7 cellular contexts compared by ENCODE assay signal in the genomic region with DNA sequence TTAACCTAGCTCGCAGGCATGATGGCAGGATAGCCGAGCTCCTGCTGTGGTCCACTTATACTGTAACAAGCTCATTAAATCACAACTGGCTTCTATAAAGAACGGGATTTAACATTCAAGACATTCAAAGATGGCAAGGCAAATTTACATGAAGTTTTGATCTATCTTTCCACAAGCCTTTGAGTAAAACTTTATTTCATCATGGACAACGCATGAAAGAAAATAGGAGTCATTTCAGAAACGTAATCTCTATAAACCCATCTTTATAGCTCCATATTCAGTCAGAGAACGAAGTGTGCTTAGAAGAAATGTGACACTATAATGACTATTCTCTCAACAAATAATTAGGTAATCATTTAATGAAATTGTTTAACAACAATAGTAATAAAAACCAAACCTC. TPM values are rescaled to one million over a fixed set of nuclear protein-coding genes. Genes with fewer than 3 reads are reported as not detected.
DNase-seq lines count a peak whose midpoint lies in the region; ATAC-seq, FAIRE-seq and TF ChIP-seq lines count a peak whose summit lies in the region.

No MANE protein-coding gene starts in this region.

- ATAC-seq in HCT116 (no peak), T-helper 17 cell (no peak), foreskin keratinocyte (no peak), HG02884 (IDR thresholded peaks at IDR 0.05; ENCODE audit: unreplicated experiment) (no peak)

- no peaks in the 10 kb centered on the region for H3K27me3 Mint-ChIP-seq in T-helper 17 cell

- no peaks in the 10 kb centered on the region for H3K9me3 ChIP-seq in HCT116 (ENCODE audit: control insufficient read depth in 1 of 2, insufficient read depth in 1 of 2, low read depth in 1 of 2, low read length in 2 of 2)
- no peaks in the 10 kb centered on the region for H3K9me3 ChIP-seq in T-helper 17 cell (ENCODE audit: control insufficient read depth, low read length, poor library complexity, severe bottlenecking)
- H3K9me3 ChIP-seq in spleen = no peaks in the 10 kb centered on the region

- no peak for TF ChIP-seq RAD21 in HCT116 (IDR thresholded peaks at IDR 0.05; ENCODE audit: low read depth)

- RAD21 ChIA-PET in HCT116 (lab: Charles Lee; ENCODE audit: low non-redundant PET in 1 of 2, low total read pairs in 2 of 2, uncharacterized antibody in 2 of 2, unreplicated experiment in 2 of 2) = no interaction called here

- peak overlapping the region; percentile 87 for H3K4me2 ChIP-seq in HCT116 (ENCODE audit: low read length)

- TSS peak; percentile 55 for BruUV-seq in HCT116 (replicated peaks; lab: Mats Ljungman, UMichigan)

- TF ChIP-seq POLR2A in HCT116 (IDR thresholded peaks at IDR 0.05; ENCODE audit: borderline replicate concordance, extremely low read depth, insufficient read depth, insufficient read length) (no peak), spleen (IDR thresholded peaks at IDR 0.05) (no peak)

- H3K4me3 Mint-ChIP-seq in T-helper 17 cell = peak overlapping the region; percentile 89

- H3K4me1 ChIP-seq in HCT116 (ENCODE audit: control insufficient read depth in 1 of 2, insufficient read depth in 2 of 2, low read length in 2 of 2) = peaks cover 11 to 22% of the 10 kb centered on the region in 2 experiments; a peak in 3 of 4 replicates
- peaks cover 6% of the 10 kb centered on the region for H3K4me1 ChIP-seq in foreskin keratinocyte
- peaks cover 9 to 86% (median 44%) of the 10 kb centered on the region in 6 donors for H3K4me1 ChIP-seq in spleen

- no peak for FAIRE-seq in frontal cortex (lab: Jason Lieb, UNC)

- no peak for TF ChIP-seq CTCF in HCT116 (IDR thresholded peaks at IDR 0.05 in 2 of 3, conservative IDR thresholded peaks at IDR 0.05 in 1 of 3; ENCODE audit: borderline replicate concordance in 1 of 3, insufficient read depth in 1 of 3, low read depth in 2 of 3, low read length in 2 of 3)
- no peak for TF ChIP-seq CTCF in foreskin keratinocyte (conservative IDR thresholded peaks at IDR 0.05)
- no peak for TF ChIP-seq CTCF in spleen (IDR thresholded peaks at IDR 0.05 in 8 of 11, conservative IDR thresholded peaks at IDR 0.05 in 3 of 11)

- DNase-seq in HCT116 (ENCODE audit: low read depth, low spot score) (no peak), T-helper 17 cell (no peak), foreskin keratinocyte (no peak), spleen (no peak), epidermal melanocyte (ENCODE audit: insufficient read length, low spot score) (no peak), frontal cortex (ENCODE audit: low spot score in 2 of 2) (no peak)

- no peak overlapping the region for H2AFZ ChIP-seq in HCT116 (ENCODE audit: low read depth, low read length, poor library complexity, severe bottlenecking)

- POLR2A ChIA-PET in HCT116 (lab: Charles Lee) = no interaction called here

- H3K4me3 ChIP-seq in HCT116 (replicated peaks in 1 of 2; ENCODE audit: low read depth in 1 of 2, low read length in 2 of 2) (peak overlapping the region; percentile 91 to 99), spleen (peak overlapping the region; percentile 77 to 100 (median 95))

- no peak overlapping the region; the same call in 1 of the 2 replicates for H3K27ac ChIP-seq in HCT116 (ENCODE audit: low read depth, low read length)
- H3K27ac ChIP-seq in foreskin keratinocyte = peak overlapping the region; percentile 95
- H3K27ac ChIP-seq in spleen = peak overlapping the region in 5 of 8 donors; percentile 92 to 99 (median 96)

- H3K9me2 ChIP-seq in HCT116 (ENCODE audit: insufficient read depth) = no peaks in the 10 kb centered on the region

- peaks cover 5% of the 10 kb centered on the region for H3K36me3 Mint-ChIP-seq in T-helper 17 cell (ENCODE audit: low read depth)

- 30 to 46% (median 33%) methylated on average over 6 of the region's 6 CpGs for WGBS in spleen, 5 donors

- H4K20me1 ChIP-seq in HCT116 (ENCODE audit: insufficient read depth) = peaks cover 14% of the 10 kb centered on the region; the same call in 1 of the 2 replicates

- peaks cover 6 to 19% of the 10 kb centered on the region in 2 experiments; a peak in 3 of 4 replicates for H3K36me3 ChIP-seq in HCT116 (ENCODE audit: control insufficient read depth in 1 of 2, insufficient read depth in 2 of 2, low read length in 2 of 2)
- peaks cover 0 to 24% (median 8%) of the 10 kb centered on the region in 6 donors for H3K36me3 ChIP-seq in spleen

- H3K79me2 ChIP-seq in HCT116 (ENCODE audit: insufficient read depth, low read length) = peaks cover 64% of the 10 kb centered on the region

- H3K9ac ChIP-seq in HCT116 (ENCODE audit: low read length) = peak overlapping the region; percentile 100

- intact Hi-C loops in HCT116 (cut with micrococcal nuclease) = no loop called here
- intact Hi-C loops in spleen (cut with DNase I; ENCODE audit: low total_unique reads) = no loop called here

- CTCF ChIA-PET in HCT116 (lab: Charles Lee) = interaction anchor here (0.7 kb wide), 1 partner anchor 41 kb away, joined by 3 read pairs; no protein-coding TSS in a partner anchor

- no peaks in the 10 kb centered on the region for H3K27me3 ChIP-seq in HCT116 (ENCODE audit: insufficient read depth, low read length)
- no peaks in the 10 kb centered on the region for H3K27me3 ChIP-seq in foreskin keratinocyte
- H3K27me3 ChIP-seq in spleen (replicated peaks in 1 of 7) = no peaks in the 10 kb centered on the region

- peaks cover 30% of the 10 kb centered on the region for H3K4me1 Mint-ChIP-seq in T-helper 17 cell

- peak overlapping the region; percentile 85 for H3K27ac Mint-ChIP-seq in T-helper 17 cell

TF ChIP-seq in HCT116, 20 proteins besides CTCF, POLR2A, EP300 and RAD21:
- TF ChIP-seq EZH2 (IDR thresholded peaks at IDR 0.05) (no peak), SRF (IDR thresholded peaks at IDR 0.05; ENCODE audit: low read depth) (no peak), SP1 (IDR thresholded peaks at IDR 0.05; ENCODE audit: low read depth) (no peak), YY1 (IDR thresholded peaks at IDR 0.05; ENCODE audit: extremely low read depth, insufficient replicate concordance, low read depth, low read length) (no peak), POLR2AphosphoS5 (IDR thresholded peaks at IDR 0.05; ENCODE audit: low read depth, low read length) (no peak), FOSL1 (IDR thresholded peaks at IDR 0.05; ENCODE audit: low read depth) (no peak)

RNA-seq across cellular contexts. Expression of a gene that starts 1.4 kb away (rescaled TPM):
- total RNA-seq in HCT116 (2021; ENCODE audit: unreplicated experiment) (218 TPM), T-helper 17 cell (100 to 1,000 TPM; 117 TPM), foreskin keratinocyte (268 and 307 TPM in 2 replicates), spleen (100 to 1,000 TPM; 128 to 263 (median 190) TPM), frontal cortex (246 TPM)
- polyA plus RNA-seq in HCT116 (2012) = 238 and 254 TPM in 2 replicates
- polyA plus RNA-seq in foreskin keratinocyte (175 and 177 TPM in 2 replicates), spleen (10 to 100 TPM; 44.9 to 78.1 (median 75.4) TPM)
